In the genomic region with DNA sequence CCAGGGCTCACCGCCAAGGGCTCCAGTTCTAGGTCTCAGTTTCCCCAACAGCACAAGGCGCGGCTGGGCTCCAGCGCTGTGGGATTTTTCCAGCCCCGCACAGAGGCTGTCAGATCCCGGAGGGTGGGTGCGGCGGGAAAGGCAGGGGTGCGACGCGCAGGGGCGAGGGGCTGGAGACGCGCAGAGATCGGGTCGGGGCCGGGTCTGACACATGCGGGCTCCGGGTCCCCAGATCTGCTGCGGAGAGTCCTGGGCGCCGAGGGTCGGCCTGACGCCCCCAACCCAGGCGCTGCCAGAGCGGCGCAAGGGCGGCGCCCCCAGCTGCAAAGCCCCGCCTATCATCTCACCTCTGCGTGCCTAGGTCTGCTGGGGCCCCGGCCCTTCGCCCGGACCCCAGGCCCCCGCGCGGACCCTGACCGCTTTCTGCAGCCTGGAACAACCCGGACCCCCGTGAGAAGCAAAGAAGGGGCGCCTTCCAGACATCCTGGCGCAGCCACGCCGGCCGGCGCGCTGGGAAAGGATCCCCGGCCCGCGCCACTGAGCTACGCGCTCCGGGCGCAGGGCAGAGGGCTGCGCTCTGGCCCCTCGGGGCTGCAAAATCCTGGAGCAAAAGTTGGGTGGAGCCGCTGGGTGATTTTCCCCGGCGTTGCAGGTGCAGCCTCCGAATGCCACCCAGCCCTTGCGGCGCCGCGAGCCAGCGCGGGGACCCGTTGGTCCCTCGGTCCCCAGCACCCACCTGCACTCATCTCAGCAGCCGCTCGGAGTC, we compare ENCODE assay signal across 8 cellular contexts. TPM values are rescaled to one million over a fixed set of nuclear protein-coding genes. Genes with fewer than 3 reads are reported as not detected.
DNase-seq lines count a peak whose midpoint lies in the region; TF ChIP-seq lines count a peak whose summit lies in the region.

No MANE protein-coding gene starts in this region.

- no peak overlapping the region for H3K27ac Mint-ChIP-seq in endodermal cell
- H3K27ac Mint-ChIP-seq in neural progenitor cell = no peak overlapping the region
- no peak overlapping the region for H3K27ac Mint-ChIP-seq in glutamatergic neuron (ENCODE audit: unreplicated experiment)

- TF ChIP-seq CTCF in MM.1S (IDR thresholded peaks at IDR 0.05; ENCODE audit: low read length) (no peak), endodermal cell (conservative IDR thresholded peaks at IDR 0.05) (no peak), neural progenitor cell (IDR thresholded peaks at IDR 0.05) (no peak), glutamatergic neuron (IDR thresholded peaks at IDR 0.05; ENCODE audit: partially characterized antibody, unreplicated experiment) (no peak)

- H3K4me3 ChIP-seq in MM.1S (ENCODE audit: low read length) (peak overlapping the region; percentile 59), endodermal cell (ENCODE audit: low read length) (peak overlapping the region; percentile 75), neural progenitor cell (peak overlapping the region; percentile 69)

- H3K27ac ChIP-seq in MM.1S (ENCODE audit: low read length) = no peak overlapping the region
- H3K27ac ChIP-seq in endodermal cell (ENCODE audit: low read depth, low read length) = no peak overlapping the region
- H3K27ac ChIP-seq in neural progenitor cell = no peak overlapping the region

- no peak overlapping the region for H3K9ac ChIP-seq in MM.1S (ENCODE audit: low read length)
- H3K9ac ChIP-seq in endodermal cell (ENCODE audit: extremely low read depth, low read length, poor library complexity, severe bottlenecking) = no peak overlapping the region
- no peak overlapping the region for H3K9ac ChIP-seq in neural progenitor cell

- H3K36me3 ChIP-seq in MM.1S (replicated peaks; ENCODE audit: insufficient read depth, low read length) = no peaks in the 10 kb centered on the region
- H3K36me3 ChIP-seq in endodermal cell (ENCODE audit: control insufficient read depth, insufficient read depth, low read length) = no peaks in the 10 kb centered on the region
- no peaks in the 10 kb centered on the region for H3K36me3 ChIP-seq in neural progenitor cell

- H3K4me1 Mint-ChIP-seq in endodermal cell (peaks cover 4% of the 10 kb centered on the region), neural progenitor cell (peaks cover 13% of the 10 kb centered on the region), glutamatergic neuron (ENCODE audit: low read depth, unreplicated experiment) (peaks cover 9% of the 10 kb centered on the region)

- H3K4me3 Mint-ChIP-seq in endodermal cell = peak overlapping the region; percentile 84
- H3K4me3 Mint-ChIP-seq in neural progenitor cell = peak overlapping the region; percentile 71
- H3K4me3 Mint-ChIP-seq in glutamatergic neuron (ENCODE audit: unreplicated experiment) = no peak overlapping the region

- H3K4me1 ChIP-seq in MM.1S (ENCODE audit: low read length) (no peaks in the 10 kb centered on the region), endodermal cell (ENCODE audit: control insufficient read depth, insufficient read depth, low read length) (no peaks in the 10 kb centered on the region), neural progenitor cell (peaks cover 4% of the 10 kb centered on the region)

- H3K36me3 Mint-ChIP-seq in endodermal cell (ENCODE audit: low read depth) (no peaks in the 10 kb centered on the region), neural progenitor cell (no peaks in the 10 kb centered on the region), glutamatergic neuron (ENCODE audit: unreplicated experiment) (no peaks in the 10 kb centered on the region)

- H2AFZ ChIP-seq in MM.1S (ENCODE audit: low read length) (peak overlapping the region; percentile 63; the same call in 1 of the 2 replicates), neural progenitor cell (replicated peaks) (peak overlapping the region; percentile 81)

- 3 to 5% methylated on average over 22 to 70 of the region's 70 CpGs for WGBS in endodermal cell (ENCODE audit: insufficient coverage in 1 of 2, insufficient read length in 1 of 2), 2 experiments

- peak; percentile 68 for DNase-seq in COLO668 (lab: John Stamatoyannopoulos, UW; ENCODE audit: unreplicated experiment)
- DNase-seq in MM.1S = no peak
- DNase-seq in endodermal cell = no peak
- DNase-seq in neural progenitor cell (ENCODE audit: low spot score) = no peak
- no peak for DNase-seq in islet precursor cell
- DNase-seq in NCI-H2081 treated with DMSO at 0.1 percent for 48 hours (lab: John Stamatoyannopoulos, UW) = no peak
- DNase-seq in GF-D8 (lab: John Stamatoyannopoulos, UW) = no peak
- DNase-seq in glutamatergic neuron = no peak

- H3K9me3 Mint-ChIP-seq in endodermal cell (no peaks in the 10 kb centered on the region), neural progenitor cell (no peaks in the 10 kb centered on the region), glutamatergic neuron (ENCODE audit: unreplicated experiment) (peaks cover 6% of the 10 kb centered on the region)

- H3K27me3 Mint-ChIP-seq in endodermal cell (ENCODE audit: insufficient read depth) (peaks cover 55% of the 10 kb centered on the region), neural progenitor cell (ENCODE audit: insufficient read depth, low read depth) (peaks cover 25% of the 10 kb centered on the region), glutamatergic neuron (ENCODE audit: unreplicated experiment) (peaks cover 8% of the 10 kb centered on the region)

- H3K9me2 ChIP-seq in MM.1S (replicated peaks; ENCODE audit: insufficient read depth, low read length) = no peaks in the 10 kb centered on the region

- peak overlapping the region; percentile 92 for H3K4me2 ChIP-seq in MM.1S (ENCODE audit: low read depth, low read length)
- peak overlapping the region; percentile 99 for H3K4me2 ChIP-seq in neural progenitor cell

- H3K27me3 ChIP-seq in MM.1S (replicated peaks; ENCODE audit: insufficient read depth, low read length) (peaks cover 51% of the 10 kb centered on the region), endodermal cell (ENCODE audit: control insufficient read depth, insufficient read depth, low read length, poor library complexity, severe bottlenecking) (peaks cover 52% of the 10 kb centered on the region), neural progenitor cell (peaks cover 68% of the 10 kb centered on the region)

- H4K20me1 ChIP-seq in MM.1S (ENCODE audit: insufficient read depth, low read length) (no peaks in the 10 kb centered on the region), neural progenitor cell (ENCODE audit: low read depth) (peaks cover 22% of the 10 kb centered on the region)

- no peaks in the 10 kb centered on the region for H3K9me3 ChIP-seq in MM.1S (replicated peaks; ENCODE audit: insufficient read depth, low read length)
- no peaks in the 10 kb centered on the region for H3K9me3 ChIP-seq in endodermal cell (ENCODE audit: control insufficient read depth, low read length)
- no peaks in the 10 kb centered on the region for H3K9me3 ChIP-seq in neural progenitor cell (ENCODE audit: low read depth)

- H3K79me2 ChIP-seq in MM.1S (ENCODE audit: low read length) (no peaks in the 10 kb centered on the region), neural progenitor cell (ENCODE audit: low read depth) (no peaks in the 10 kb centered on the region)

- H3F3A ChIP-seq in MM.1S (ENCODE audit: insufficient read depth, low read length) (no peaks in the 10 kb centered on the region), neural progenitor cell (ENCODE audit: low read depth) (no peaks in the 10 kb centered on the region)

RNA-seq across cellular contexts. Expression of gene ABLIM2, which starts 0.5 kb away (rescaled TPM):
- total RNA-seq in endodermal cell (1 to 10 TPM in 1 of 2 donors, under 1 TPM in 1; 0.35 to 1.6 TPM), neural progenitor cell (ENCODE audit: low replicate concordance) (0.24 and 1.2 TPM in 2 replicates), glutamatergic neuron (ENCODE audit: unreplicated experiment) (7.5 TPM)
- polyA plus RNA-seq in endodermal cell (2013, experiment 1 of 2) = 1.4 TPM
- 2.5 TPM for polyA plus RNA-seq in endodermal cell (2013, experiment 2 of 2)

RNA-seq across cellular contexts. Expression of gene SH3TC1, which starts 41.0 kb away (rescaled TPM):
- total RNA-seq in endodermal cell (1 to 10 TPM; 1.9 to 2.6 TPM), neural progenitor cell (ENCODE audit: low replicate concordance) (0.22 and 0.25 TPM in 2 replicates), glutamatergic neuron (ENCODE audit: unreplicated experiment) (not detected)
- 0.39 TPM for polyA plus RNA-seq in endodermal cell (2013, experiment 1 of 2)
- 0.58 TPM for polyA plus RNA-seq in endodermal cell (2013, experiment 2 of 2)
